In genomic region chr15:74983725-74984231, GRCh38 we compare ENCODE assay signal across 10 cellular contexts. TPM values are rescaled to one million over a fixed set of nuclear protein-coding genes. Genes with fewer than 3 reads are reported as not detected.
DNase-seq lines count a peak whose midpoint lies in the region; ATAC-seq, FAIRE-seq and TF ChIP-seq lines count a peak whose summit lies in the region.
"Had no signal": no experiment of that assay in that cellular context is flagged by ENCODE, and none has a peak within 500 bp of the region (broad histone marks: within the 10 kb centered on the region; RNA-seq: fewer than 3 reads in every experiment).

No MANE protein-coding gene starts in this region.

- no peaks in the 10 kb centered on the region for H3K9me1 ChIP-seq in K562 (ENCODE audit: control insufficient read depth, insufficient read depth, low read length)

- no peak overlapping the region for H3K27ac ChIP-seq in K562 (ENCODE audit: extremely low read depth, low read depth, low read length)
- H3K27ac ChIP-seq: BLaER1 treated with 17β-estradiol and CSF1 and Interleukin-3, amounts not matched to agents 10 nM and 100 nM; HL-60 had no signal

- no peaks in the 10 kb centered on the region for H3K36me3 Mint-ChIP-seq in stimulated activated naive CD8-positive, alpha-beta T cell treated with anti-CD3 and anti-CD28 coated beads, Interleukin-15, Interleukin-2, amounts not matched to agents 100 ng/mL and 50 ng/mL, for 24 hours (ENCODE audit: low read depth)

- DNase-seq in activated naive CD4-positive, alpha-beta T cell treated with Interleukin-2 at 50 U/mL for 16 hours: peak; percentile 54
- DNase-seq in activated naive CD4-positive, alpha-beta T cell (lab: John Stamatoyannopoulos, UW): no peak
- DNase-seq in RPMI7951 (ENCODE audit: low read depth): peak; percentile 36
- DNase-seq in K562 (ENCODE audit: extremely low read depth in 1 of 4, low spot score in 3 of 4): peak in 1 of 4 experiments; percentile 9
- DNase-seq in foreskin melanocyte: no peak
- DNase-seq in NAMALWA (ENCODE audit: low spot score): no peak
- no peak for DNase-seq in hepatic stellate cell (ENCODE audit: low spot score)

- in situ Hi-C loops in K562 (cut with MboI): no loop called here

- no peak for TF ChIP-seq POLR2A in K562 (conservative IDR thresholded peaks at IDR 0.05)

- no peak for TF ChIP-seq CTCF in K562 (IDR thresholded peaks at IDR 0.05 in 2 of 3, conservative IDR thresholded peaks at IDR 0.05 in 1 of 3; ENCODE audit: insufficient read depth in 2 of 3, low read depth in 1 of 3, low read length in 3 of 3)

- FAIRE-seq in K562 (lab: Jason Lieb, UNC): no peak

- CTCF ChIA-PET in K562 (lab: Yijun Ruan, JAX; ENCODE audit: low intra/inter-chr PET ratio): no interaction called here

- H2AFZ ChIP-seq in K562 (ENCODE audit: low read depth, low read length): no peak overlapping the region

- peak overlapping the region; percentile 6 for H3K4me3 Mint-ChIP-seq in stimulated activated naive CD8-positive, alpha-beta T cell treated with anti-CD3 and anti-CD28 coated beads, Interleukin-15, Interleukin-2, amounts not matched to agents 100 ng/mL and 50 ng/mL, for 24 hours

- TF ChIP-seq EP300 in K562 (IDR thresholded peaks at IDR 0.05; ENCODE audit: low read length): no peak

- H3K36me3 ChIP-seq in K562 (ENCODE audit: control insufficient read depth, insufficient read depth, low read length): no peaks in the 10 kb centered on the region
- H3K36me3 ChIP-seq: BLaER1 treated with 17β-estradiol and CSF1 and Interleukin-3, amounts not matched to agents 10 nM and 100 nM had no signal

- peaks cover 27% of the 10 kb centered on the region for H3K27me3 Mint-ChIP-seq in stimulated activated naive CD8-positive, alpha-beta T cell treated with anti-CD3 and anti-CD28 coated beads, Interleukin-15, Interleukin-2, amounts not matched to agents 100 ng/mL and 50 ng/mL, for 24 hours

- no peak overlapping the region for H3K4me3 ChIP-seq in K562
- H3K4me3 ChIP-seq: BLaER1 treated with 17β-estradiol and CSF1 and Interleukin-3, amounts not matched to agents 10 nM and 100 nM had no signal

- no TSS peak for BruUV-seq in K562 (replicated peaks; lab: Mats Ljungman, UMichigan)

- POLR2A ChIA-PET in K562 (lab: Yijun Ruan, JAX): interaction anchor here (0.7 kb wide), 1 partner anchor 220 kb away, joined by 3 read pairs; no protein-coding TSS in a partner anchor

- no peaks in the 10 kb centered on the region for H3K4me1 ChIP-seq in K562 (replicated peaks in 1 of 2; ENCODE audit: control insufficient read depth in 2 of 2, insufficient read depth in 2 of 2, low read length in 2 of 2)

- peaks cover 23% of the 10 kb centered on the region for H3K4me1 Mint-ChIP-seq in stimulated activated naive CD8-positive, alpha-beta T cell treated with anti-CD3 and anti-CD28 coated beads, Interleukin-15, Interleukin-2, amounts not matched to agents 100 ng/mL and 50 ng/mL, for 24 hours (ENCODE audit: low read depth)

- WGBS in K562 (ENCODE audit: insufficient coverage, low coverage, missing lambda C conversion rate): 0% methylated on average over 4 of the region's 4 CpGs

- intact Hi-C loops in K562 (cut with micrococcal nuclease): no loop called here

- no peak overlapping the region for H3K9ac ChIP-seq in K562 (ENCODE audit: insufficient read depth in 1 of 2, low read depth in 2 of 2, low read length in 2 of 2)
- H3K9ac ChIP-seq: BLaER1 treated with 17β-estradiol and CSF1 and Interleukin-3, amounts not matched to agents 10 nM and 100 nM had no signal

- no peaks in the 10 kb centered on the region for H3K79me2 ChIP-seq in K562 (ENCODE audit: control insufficient read depth, insufficient read depth, low read length)

- no peak for ATAC-seq in K562

- H3K27ac Mint-ChIP-seq in stimulated activated naive CD8-positive, alpha-beta T cell treated with anti-CD3 and anti-CD28 coated beads, Interleukin-15, Interleukin-2, amounts not matched to agents 100 ng/mL and 50 ng/mL, for 24 hours: peak overlapping the region; percentile 77

- peaks cover 20 to 44% of the 10 kb centered on the region in 2 experiments for H3K27me3 ChIP-seq in K562 (ENCODE audit: control insufficient read depth in 2 of 2, insufficient read depth in 2 of 2, low read length in 2 of 2)
- H3K27me3 ChIP-seq: BLaER1 treated with 17β-estradiol and CSF1 and Interleukin-3, amounts not matched to agents 10 nM and 100 nM had no signal

- H3K9me3 ChIP-seq in K562 (replicated peaks; ENCODE audit: control insufficient read depth, insufficient read depth, low read depth, low read length): no peaks in the 10 kb centered on the region; the same call in 1 of the 2 replicates
- H3K9me3 ChIP-seq: BLaER1 treated with 17β-estradiol and CSF1 and Interleukin-3, amounts not matched to agents 10 nM and 100 nM had no signal

- no peak overlapping the region for H3K4me2 ChIP-seq in K562 (ENCODE audit: insufficient read depth, low read length)

- no peaks in the 10 kb centered on the region for H3K9me3 Mint-ChIP-seq in stimulated activated naive CD8-positive, alpha-beta T cell treated with anti-CD3 and anti-CD28 coated beads, Interleukin-15, Interleukin-2, amounts not matched to agents 100 ng/mL and 50 ng/mL, for 24 hours

- no peaks in the 10 kb centered on the region; the same call in 1 of the 2 replicates for H4K20me1 ChIP-seq in K562 (replicated peaks; ENCODE audit: control insufficient read depth, insufficient read depth, low read length)
- H4K20me1 ChIP-seq: BLaER1 treated with 17β-estradiol and CSF1 and Interleukin-3, amounts not matched to agents 10 nM and 100 nM had no signal

- TF ChIP-seq RAD21 in K562 (CRISPR knock-in tag; conservative IDR thresholded peaks at IDR 0.05 in 1 of 2, IDR thresholded peaks at IDR 0.05 in 1 of 2): no peak

RNA-seq across cellular contexts. Expression of gene SCAMP5, which starts 11.6 kb away (rescaled TPM):
- total RNA-seq in RPMI7951 (2014; rRNA removed; shearing (Covaris generic)): 4.0 and 4.4 TPM in 2 replicates
- not detected in 2 replicates for total RNA-seq in K562 (2011; cell fraction: chromatin; rRNA removed; ENCODE audit: low replicate concordance)
- 0.33 TPM in 1 of 2 replicates, not detected in the other for total RNA-seq in K562 (2011; cell fraction: nucleolus; rRNA removed)
- not detected in 2 replicates for total RNA-seq in K562 (2011; cell fraction: nucleoplasm; rRNA removed)
- total RNA-seq in K562 (2014; rRNA removed): not detected in 2 replicates
- total RNA-seq in K562 (2014; rRNA removed; fragmentation: Illumina TruSeq; extraction: Trizol): not detected in 2 replicates
- 0.08 and 0.11 TPM in 2 replicates for total RNA-seq in K562 (2015; rRNA removed; fragmentation: Illumina TruSeq; extraction: Trizol)
- 0.27 and 0.31 TPM in 2 replicates for total RNA-seq in K562 (2021)
- 0.24 and 0.29 TPM in 2 replicates for polyA plus RNA-seq in K562 (2011; rRNA removed)
- polyA plus RNA-seq in K562 (2011; cell fraction: cytosol; rRNA removed): 0.15 and 0.18 TPM in 2 replicates
- 0.14 and 0.15 TPM in 2 replicates for polyA plus RNA-seq in K562 (2011; cell fraction: nucleus; rRNA removed)
- polyA plus RNA-seq in K562 (2012): 0.14 and 0.21 TPM in 2 replicates
- polyA plus RNA-seq in K562 (2014; fragmentation: Illumina TruSeq; extraction: Trizol): 0.09 and 0.15 TPM in 2 replicates
- not detected for polyA plus RNA-seq in K562 (2014; fragmentation: Nextera tagmentation; extraction: Ambion mirVana)
- not detected in 2 replicates for polyA plus RNA-seq in K562 (2014; rRNA removed)
- polyA minus RNA-seq in K562 (2011; rRNA and poly(A)+ RNA removed): 0.11 and 0.42 TPM in 2 replicates
- polyA minus RNA-seq in K562 (2011; cell fraction: cytosol; rRNA and poly(A)+ RNA removed): not detected in 2 replicates
- not detected in 2 replicates for polyA minus RNA-seq in K562 (2011; cell fraction: nucleus; rRNA and poly(A)+ RNA removed)

RNA-seq across cellular contexts. Expression of gene RPP25, which starts 27.2 kb away (rescaled TPM):
- 9.7 and 14.9 TPM in 2 replicates for total RNA-seq in RPMI7951 (2014; rRNA removed; shearing (Covaris generic))
- 1.1 and 3.4 TPM in 2 replicates for total RNA-seq in K562 (2011; cell fraction: chromatin; rRNA removed; ENCODE audit: low replicate concordance)
- total RNA-seq in K562 (2011; cell fraction: nucleolus; rRNA removed): 4.1 and 5.0 TPM in 2 replicates
- total RNA-seq in K562 (2011; cell fraction: nucleoplasm; rRNA removed): 2.4 and 3.1 TPM in 2 replicates
- 12.3 and 15.4 TPM in 2 replicates for total RNA-seq in K562 (2014; rRNA removed)
- 5.4 and 5.6 TPM in 2 replicates for total RNA-seq in K562 (2014; rRNA removed; fragmentation: Illumina TruSeq; extraction: Trizol)
- total RNA-seq in K562 (2015; rRNA removed; fragmentation: Illumina TruSeq; extraction: Trizol): 4.7 and 4.9 TPM in 2 replicates
- total RNA-seq in K562 (2021): 11.0 and 12.0 TPM in 2 replicates
- 1.9 and 4.1 TPM in 2 replicates for polyA plus RNA-seq in K562 (2011; rRNA removed)
- 4.8 and 7.0 TPM in 2 replicates for polyA plus RNA-seq in K562 (2011; cell fraction: cytosol; rRNA removed)
- polyA plus RNA-seq in K562 (2011; cell fraction: nucleus; rRNA removed): 2.3 and 3.2 TPM in 2 replicates
- 4.4 and 9.2 TPM in 2 replicates for polyA plus RNA-seq in K562 (2012)
- polyA plus RNA-seq in K562 (2014; fragmentation: Illumina TruSeq; extraction: Trizol): 6.0 and 6.2 TPM in 2 replicates
- polyA plus RNA-seq in K562 (2014; fragmentation: Nextera tagmentation; extraction: Ambion mirVana): 1 to 10 TPM; 1.1 to 1.3 TPM
- polyA plus RNA-seq in K562 (2014; rRNA removed): 6.9 and 7.5 TPM in 2 replicates
- polyA minus RNA-seq in K562 (2011; rRNA and poly(A)+ RNA removed): 1.8 and 2.4 TPM in 2 replicates
- polyA minus RNA-seq in K562 (2011; cell fraction: cytosol; rRNA and poly(A)+ RNA removed): 2.7 and 5.1 TPM in 2 replicates
- 2.0 and 4.3 TPM in 2 replicates for polyA minus RNA-seq in K562 (2011; cell fraction: nucleus; rRNA and poly(A)+ RNA removed)

RNA-seq across cellular contexts. Expression of gene PPCDC, which starts 39.6 kb away (rescaled TPM):
- total RNA-seq in RPMI7951 (2014; rRNA removed; shearing (Covaris generic)): 17.9 and 32.4 TPM in 2 replicates
- 20.0 and 54.1 TPM in 2 replicates for total RNA-seq in K562 (2011; cell fraction: chromatin; rRNA removed; ENCODE audit: low replicate concordance)
- total RNA-seq in K562 (2011; cell fraction: nucleolus; rRNA removed): 31.7 TPM in 2 replicates
- 24.1 and 30.8 TPM in 2 replicates for total RNA-seq in K562 (2011; cell fraction: nucleoplasm; rRNA removed)
- total RNA-seq in K562 (2014; rRNA removed): 16.3 and 17.1 TPM in 2 replicates
- total RNA-seq in K562 (2014; rRNA removed; fragmentation: Illumina TruSeq; extraction: Trizol): 6.4 and 10.9 TPM in 2 replicates
- total RNA-seq in K562 (2015; rRNA removed; fragmentation: Illumina TruSeq; extraction: Trizol): 9.7 and 13.5 TPM in 2 replicates
- total RNA-seq in K562 (2021): 15.2 and 16.7 TPM in 2 replicates
- polyA plus RNA-seq in K562 (2011; rRNA removed): 16.7 and 17.9 TPM in 2 replicates
- polyA plus RNA-seq in K562 (2011; cell fraction: cytosol; rRNA removed): 26.9 and 55.6 TPM in 2 replicates
- 22.7 and 31.8 TPM in 2 replicates for polyA plus RNA-seq in K562 (2011; cell fraction: nucleus; rRNA removed)
- 11.4 and 15.7 TPM in 2 replicates for polyA plus RNA-seq in K562 (2012)
- polyA plus RNA-seq in K562 (2014; fragmentation: Illumina TruSeq; extraction: Trizol): 21.7 and 24.9 TPM in 2 replicates
- 10 to 100 TPM; 50.0 to 53.6 TPM for polyA plus RNA-seq in K562 (2014; fragmentation: Nextera tagmentation; extraction: Ambion mirVana)
- 34.8 and 41.6 TPM in 2 replicates for polyA plus RNA-seq in K562 (2014; rRNA removed)
- polyA minus RNA-seq in K562 (2011; rRNA and poly(A)+ RNA removed): 6.7 and 7.8 TPM in 2 replicates
- 6.4 and 9.0 TPM in 2 replicates for polyA minus RNA-seq in K562 (2011; cell fraction: cytosol; rRNA and poly(A)+ RNA removed)
- polyA minus RNA-seq in K562 (2011; cell fraction: nucleus; rRNA and poly(A)+ RNA removed): 12.3 and 15.2 TPM in 2 replicates

RNA-seq across cellular contexts. Expression of gene COX5A, which starts 45.9 kb away (rescaled TPM):
- total RNA-seq in RPMI7951 (2014; rRNA removed; shearing (Covaris generic)): 133 and 184 TPM in 2 replicates
- 32.1 and 48.6 TPM in 2 replicates for total RNA-seq in K562 (2011; cell fraction: chromatin; rRNA removed; ENCODE audit: low replicate concordance)
- total RNA-seq in K562 (2011; cell fraction: nucleolus; rRNA removed): 31.2 and 36.9 TPM in 2 replicates
- 54.6 and 80.4 TPM in 2 replicates for total RNA-seq in K562 (2011; cell fraction: nucleoplasm; rRNA removed)
- 182 and 196 TPM in 2 replicates for total RNA-seq in K562 (2014; rRNA removed)
- total RNA-seq in K562 (2014; rRNA removed; fragmentation: Illumina TruSeq; extraction: Trizol): 427 and 480 TPM in 2 replicates
- 371 and 389 TPM in 2 replicates for total RNA-seq in K562 (2015; rRNA removed; fragmentation: Illumina TruSeq; extraction: Trizol)
- total RNA-seq in K562 (2021): 476 and 490 TPM in 2 replicates
- 245 and 357 TPM in 2 replicates for polyA plus RNA-seq in K562 (2011; rRNA removed)
- polyA plus RNA-seq in K562 (2011; cell fraction: cytosol; rRNA removed): 349 and 400 TPM in 2 replicates
- 157 and 270 TPM in 2 replicates for polyA plus RNA-seq in K562 (2011; cell fraction: nucleus; rRNA removed)
- polyA plus RNA-seq in K562 (2012): 668 and 675 TPM in 2 replicates
- 553 and 569 TPM in 2 replicates for polyA plus RNA-seq in K562 (2014; fragmentation: Illumina TruSeq; extraction: Trizol)
- 100 to 1,000 TPM in 1 of 2 experiments, 10 to 100 TPM in 1; 86.8 to 116 TPM for polyA plus RNA-seq in K562 (2014; fragmentation: Nextera tagmentation; extraction: Ambion mirVana)
- 419 and 568 TPM in 2 replicates for polyA plus RNA-seq in K562 (2014; rRNA removed)
- polyA minus RNA-seq in K562 (2011; rRNA and poly(A)+ RNA removed): 90.7 and 143 TPM in 2 replicates
- polyA minus RNA-seq in K562 (2011; cell fraction: cytosol; rRNA and poly(A)+ RNA removed): 143 and 157 TPM in 2 replicates
- polyA minus RNA-seq in K562 (2011; cell fraction: nucleus; rRNA and poly(A)+ RNA removed): 12.9 and 34.8 TPM in 2 replicates

Comparison
In these comparisons a context has a peak if more than half of its experiments do, and no peak if none do; other contexts are left out.
1. DNase-seq: peak in activated naive CD4-positive, alpha-beta T cell treated with Interleukin-2 at 50 U/mL for 16 hours (single experiment) and RPMI7951 (single experiment); none in activated naive CD4-positive, alpha-beta T cell (0 of 4), foreskin melanocyte (single experiment), NAMALWA (single experiment) and hepatic stellate cell (single experiment).